In the genomic region with DNA sequence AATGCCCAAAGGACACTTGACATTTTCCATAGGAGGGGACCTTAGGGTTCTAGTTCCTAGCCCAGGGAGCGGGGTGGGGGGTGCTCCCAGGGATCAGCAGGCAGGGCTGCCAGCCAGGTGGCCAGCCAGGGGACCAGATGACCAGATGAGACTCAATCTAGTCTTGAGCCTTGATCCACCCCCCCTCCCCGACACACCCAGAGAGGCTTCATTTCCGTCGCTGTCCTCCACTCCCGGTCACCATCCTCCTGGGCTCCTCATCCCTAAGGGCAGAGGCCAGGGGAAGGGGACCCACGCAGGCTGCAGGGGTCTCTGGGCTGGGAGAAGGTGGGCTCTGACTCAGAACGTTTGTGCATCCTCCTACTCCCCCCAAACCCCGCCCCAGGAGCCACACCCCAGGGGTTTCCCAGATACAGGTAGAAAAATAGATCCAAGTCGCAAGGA, we compare ENCODE assay signal across 8 cellular contexts. TPM values are rescaled to one million over a fixed set of nuclear protein-coding genes. Genes with fewer than 3 reads are reported as not detected.
A peak's percentile ranks its signal among the peaks of the same experiment; 100 is the strongest.
DNase-seq lines count a peak whose midpoint lies in the region; ATAC-seq and TF ChIP-seq lines count a peak whose summit lies in the region.

No MANE protein-coding gene starts in this region.

- H3K9me3 Mint-ChIP-seq in CD4-positive, alpha-beta T cell: no peaks in the 10 kb centered on the region
- H3K9me3 Mint-ChIP-seq in dendritic cell treated with granulocyte-macrophage colony-stimulating factor and Interleukin-4, amounts not matched to agents 40 ng/mL and 50 ng/mL, for 4 days: no peaks in the 10 kb centered on the region
- H3K9me3 Mint-ChIP-seq in neural crest cell: no peaks in the 10 kb centered on the region

- H3K4me3 ChIP-seq in RWPE2 (ENCODE audit: severe bottlenecking): peak overlapping the region; percentile 95

- peaks cover 16% of the 10 kb centered on the region for H3K4me1 Mint-ChIP-seq in CD4-positive, alpha-beta T cell (ENCODE audit: low read depth)
- H3K4me1 Mint-ChIP-seq in dendritic cell treated with granulocyte-macrophage colony-stimulating factor and Interleukin-4, amounts not matched to agents 40 ng/mL and 50 ng/mL, for 4 days (ENCODE audit: low read depth): peaks cover 41% of the 10 kb centered on the region
- H3K4me1 Mint-ChIP-seq in neural crest cell: peaks cover 17% of the 10 kb centered on the region

- peak in 2 of 10 experiments; percentile 24 to 38 for DNase-seq in CD4-positive, alpha-beta T cell
- DNase-seq in RWPE2 (ENCODE audit: low spot score) (no peak), neural crest cell (ENCODE audit: low read depth, low spot score) (no peak)
- DNase-seq in activated CD4-positive, CD25-positive, alpha-beta regulatory T cell treated with anti-CD3 and anti-CD28 coated beads, Interleukin-2, amount 50 U/mL, for 72 hours: no peak

- POLR2A ChIA-PET in CD4-positive, alpha-beta T cell (lab: Charles Lee): interaction anchor here (1.0 to 1.3 kb wide), 2 partner anchors 20 to 124 kb away, joined by 3 to 5 read pairs; partner anchors contain the start of genes ABHD11 and METTL27

- CTCF ChIA-PET in CD4-positive, alpha-beta T cell (lab: Charles Lee): interaction anchor here (1.0 kb wide), 2 partner anchors 16 to 112 kb away, joined by 3 to 5 read pairs; no protein-coding TSS in a partner anchor

- peak overlapping the region; percentile 76 for H3K27ac Mint-ChIP-seq in CD4-positive, alpha-beta T cell
- no peak overlapping the region for H3K27ac Mint-ChIP-seq in dendritic cell treated with granulocyte-macrophage colony-stimulating factor and Interleukin-4, amounts not matched to agents 40 ng/mL and 50 ng/mL, for 4 days
- no peak overlapping the region for H3K27ac Mint-ChIP-seq in neural crest cell (ENCODE audit: unreplicated experiment)

- peaks cover 24% of the 10 kb centered on the region for H3K36me3 ChIP-seq in RWPE2 (ENCODE audit: low read depth)

- H3K9me3 ChIP-seq in CD4-positive, alpha-beta T cell (ENCODE audit: control insufficient read depth, low read length): no peaks in the 10 kb centered on the region
- no peaks in the 10 kb centered on the region for H3K9me3 ChIP-seq in RWPE2 (ENCODE audit: severe bottlenecking)

- no peaks in the 10 kb centered on the region for H3K27me3 ChIP-seq in CD4-positive, alpha-beta T cell (ENCODE audit: control insufficient read depth, insufficient read depth, low read length)
- H3K27me3 ChIP-seq in RWPE2 (ENCODE audit: insufficient read depth, poor library complexity, severe bottlenecking): no peaks in the 10 kb centered on the region

- no peak for TF ChIP-seq CTCF in CD4-positive, alpha-beta T cell (IDR thresholded peaks at IDR 0.05)
- TF ChIP-seq CTCF in RWPE2 (IDR thresholded peaks at IDR 0.05; ENCODE audit: poor library complexity, severe bottlenecking): no peak
- TF ChIP-seq CTCF in neural crest cell (conservative IDR thresholded peaks at IDR 0.05): no peak

- H3K27me3 Mint-ChIP-seq in CD4-positive, alpha-beta T cell: peaks cover 4% of the 10 kb centered on the region
- peaks cover 88% of the 10 kb centered on the region for H3K27me3 Mint-ChIP-seq in dendritic cell treated with granulocyte-macrophage colony-stimulating factor and Interleukin-4, amounts not matched to agents 40 ng/mL and 50 ng/mL, for 4 days
- H3K27me3 Mint-ChIP-seq in neural crest cell (ENCODE audit: low read depth): peaks cover 8% of the 10 kb centered on the region

- H3K36me3 Mint-ChIP-seq in CD4-positive, alpha-beta T cell (ENCODE audit: low read depth): no peaks in the 10 kb centered on the region
- no peaks in the 10 kb centered on the region for H3K36me3 Mint-ChIP-seq in dendritic cell treated with granulocyte-macrophage colony-stimulating factor and Interleukin-4, amounts not matched to agents 40 ng/mL and 50 ng/mL, for 4 days (ENCODE audit: low read depth)
- H3K36me3 Mint-ChIP-seq in neural crest cell (ENCODE audit: low read depth): no peaks in the 10 kb centered on the region

- H3K4me3 Mint-ChIP-seq in CD4-positive, alpha-beta T cell: peak overlapping the region; percentile 95
- peak overlapping the region; percentile 52 for H3K4me3 Mint-ChIP-seq in dendritic cell treated with granulocyte-macrophage colony-stimulating factor and Interleukin-4, amounts not matched to agents 40 ng/mL and 50 ng/mL, for 4 days
- H3K4me3 Mint-ChIP-seq in neural crest cell: peak overlapping the region; percentile 74

- ATAC-seq in CD4-positive, alpha-beta T cell (ENCODE audit: poor library complexity): no peak
- ATAC-seq in RWPE2 (ENCODE audit: low read depth): no peak
- no peak for ATAC-seq in GM18867 (IDR thresholded peaks at IDR 0.05; ENCODE audit: unreplicated experiment)
- no peak for ATAC-seq in GM18858 (IDR thresholded peaks at IDR 0.05; ENCODE audit: unreplicated experiment)
- ATAC-seq in GM21717 (IDR thresholded peaks at IDR 0.05; ENCODE audit: unreplicated experiment): no peak

- intact Hi-C loops in CD4-positive, alpha-beta T cell (cut with DNase I, micrococcal nuclease): loop anchor here (2.0 to 5.0 kb wide), 3 partner anchors 20 to 891 kb away; partner anchors contain the start of genes ABHD11 (in 1 of the 2) and TYW1B (in 1 of the 2)
- intact Hi-C loops in dendritic cell treated with granulocyte-macrophage colony-stimulating factor and Interleukin-4, amounts not matched to agents 40 ng/mL and 50 ng/mL, for 4 days (cut with micrococcal nuclease): loop anchor here (5.0 kb wide), 1 partner anchor 51 kb away; the partner anchor contains the start of gene VPS37D

- no peak overlapping the region for H3K27ac ChIP-seq in CD4-positive, alpha-beta T cell (ENCODE audit: low read depth, low read length)
- H3K27ac ChIP-seq in RWPE2 (ENCODE audit: poor library complexity, severe bottlenecking): peak overlapping the region; percentile 66

- H3K4me1 ChIP-seq in RWPE2 (ENCODE audit: insufficient read depth, poor library complexity, severe bottlenecking): peaks cover 28% of the 10 kb centered on the region

RNA-seq across cellular contexts. Expression of gene STX1A, which starts 1.0 kb away (rescaled TPM):
- 10 to 100 TPM; 15.5 to 20.7 TPM for total RNA-seq in CD4-positive, alpha-beta T cell
- total RNA-seq in neural crest cell: 16.4 and 17.7 TPM in 2 replicates

RNA-seq across cellular contexts. Expression of gene ABHD11, which starts 20.1 kb away (rescaled TPM):
- total RNA-seq in CD4-positive, alpha-beta T cell: 10 to 100 TPM in 1 of 2 experiments, 1 to 10 TPM in 1; 8.5 to 11.5 TPM
- 23.3 and 26.4 TPM in 2 replicates for total RNA-seq in neural crest cell

RNA-seq across cellular contexts. Expression of gene BUD23, which starts 35.1 kb away (rescaled TPM):
- total RNA-seq in CD4-positive, alpha-beta T cell: 100 to 1,000 TPM in 1 of 2 experiments, 10 to 100 TPM in 1; 96.1 to 103 TPM
- total RNA-seq in neural crest cell: 66.9 and 70.8 TPM in 2 replicates

RNA-seq across cellular contexts. Expression of gene DNAJC30, which starts 35.2 kb away (rescaled TPM):
- 10 to 100 TPM; 14.0 to 14.4 TPM for total RNA-seq in CD4-positive, alpha-beta T cell
- total RNA-seq in neural crest cell: 11.1 and 11.4 TPM in 2 replicates

RNA-seq across cellular contexts. Expression of gene VPS37D, which starts 50.8 kb away (rescaled TPM):
- total RNA-seq in CD4-positive, alpha-beta T cell: under 1 TPM; 0.81 to 0.96 TPM
- 10.0 and 10.1 TPM in 2 replicates for total RNA-seq in neural crest cell
